ENCODE assay signal across 9 cellular contexts in the genomic region with DNA sequence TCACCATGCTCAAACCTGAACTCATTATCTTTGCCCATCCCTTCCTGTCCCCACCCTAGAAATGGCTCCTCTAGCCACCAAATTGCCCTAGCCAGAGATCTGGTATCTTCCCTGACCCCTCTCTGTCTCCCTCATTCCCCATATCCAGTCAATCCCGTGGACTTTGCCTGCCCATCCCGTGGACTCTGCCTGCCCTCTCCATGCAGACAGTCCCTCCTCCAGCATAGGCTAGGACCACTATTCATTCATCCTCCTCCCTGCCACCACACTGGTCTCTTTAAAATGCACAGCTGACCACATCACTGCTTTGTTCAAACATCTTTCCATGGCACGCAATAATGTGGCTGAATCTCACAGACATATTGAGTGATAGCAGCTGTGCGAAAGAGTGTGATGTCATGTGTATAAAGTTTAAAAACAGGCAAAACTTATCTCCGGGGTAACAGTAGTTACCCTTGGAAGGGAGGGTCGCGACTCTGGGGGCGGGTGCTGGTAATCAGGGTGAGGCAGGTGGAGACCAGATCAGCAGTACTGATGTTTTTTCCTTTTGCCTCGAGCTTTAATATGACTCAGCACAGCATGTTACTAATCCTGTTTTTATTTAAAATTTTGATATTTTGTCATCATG. TPM values are rescaled to one million over a fixed set of nuclear protein-coding genes. Genes with fewer than 3 reads are reported as not detected.
DNase-seq lines count a peak whose midpoint lies in the region; ATAC-seq and TF ChIP-seq lines count a peak whose summit lies in the region.
"Had no signal": no experiment of that assay in that cellular context is flagged by ENCODE, and none has a peak within 500 bp of the region (broad histone marks: within the 10 kb centered on the region; RNA-seq: fewer than 3 reads in every experiment).

No MANE protein-coding gene starts in this region.

- H3K4me1 Mint-ChIP-seq in chondrocyte (ENCODE audit: low read depth) (peaks cover 58% of the 10 kb centered on the region), neural crest cell (peaks cover 41% of the 10 kb centered on the region)

- TF ChIP-seq CTCF in chondrocyte (IDR thresholded peaks at IDR 0.05) (no peak), neural crest cell (conservative IDR thresholded peaks at IDR 0.05) (no peak)

- no peaks in the 10 kb centered on the region for H3K27me3 Mint-ChIP-seq in chondrocyte (ENCODE audit: low read depth)
- peaks cover 8% of the 10 kb centered on the region for H3K27me3 Mint-ChIP-seq in neural crest cell (ENCODE audit: low read depth)

- H3K36me3 Mint-ChIP-seq in chondrocyte (ENCODE audit: low read depth) (peaks cover 2% of the 10 kb centered on the region), neural crest cell (ENCODE audit: low read depth) (peaks cover 2% of the 10 kb centered on the region)

- ATAC-seq in HG03354 (IDR thresholded peaks at IDR 0.05; ENCODE audit: poor library complexity, severe bottlenecking, unreplicated experiment) (no peak), HG02763 (IDR thresholded peaks at IDR 0.05; ENCODE audit: unreplicated experiment) (no peak), GM18511 (IDR thresholded peaks at IDR 0.05; ENCODE audit: unreplicated experiment) (no peak)

- H3K4me3 Mint-ChIP-seq in chondrocyte (ENCODE audit: unreplicated experiment), result peak overlapping the region; percentile 7
- peak overlapping the region; percentile 35 for H3K4me3 Mint-ChIP-seq in neural crest cell

- H3K27ac Mint-ChIP-seq in chondrocyte (ENCODE audit: unreplicated experiment) (peak overlapping the region; percentile 97), neural crest cell (ENCODE audit: unreplicated experiment) (peak overlapping the region; percentile 31)

- peak; percentile 81 for DNase-seq in Daoy (ENCODE audit: low read depth)
- peak; percentile 98 for DNase-seq in NCI-H748 (lab: John Stamatoyannopoulos, UW; ENCODE audit: unreplicated experiment)
- DNase-seq in chondrocyte (ENCODE audit: low spot score), result no peak
- no peak for DNase-seq in neural crest cell (ENCODE audit: low read depth, low spot score)
- no peak for DNase-seq in SW 1271 (lab: John Stamatoyannopoulos, UW)
- DNase-seq: KBM-7 had no signal

- H3K9me3 Mint-ChIP-seq in chondrocyte (ENCODE audit: low read depth), result no peaks in the 10 kb centered on the region
- H3K9me3 Mint-ChIP-seq in neural crest cell, result no peaks in the 10 kb centered on the region

RNA-seq across cellular contexts. Expression of gene SLC2A1, which starts 4.8 kb away (rescaled TPM):
- total RNA-seq in Daoy (2014; rRNA removed; shearing (Covaris generic)), result 193 and 305 TPM in 2 replicates
- total RNA-seq in chondrocyte (141 to 192 TPM (median 190 TPM) in 3 replicates), neural crest cell (254 and 265 TPM in 2 replicates)

Comparison
In these comparisons a context has a peak if more than half of its experiments do, and no peak if none do; other contexts are left out.
1. DNase-seq: peak in Daoy (single experiment) and NCI-H748 (single experiment); none in chondrocyte (single experiment), neural crest cell (single experiment) and SW 1271 (0 of 2).